22 cellular contexts compared by ENCODE assay signal in the genomic region with DNA sequence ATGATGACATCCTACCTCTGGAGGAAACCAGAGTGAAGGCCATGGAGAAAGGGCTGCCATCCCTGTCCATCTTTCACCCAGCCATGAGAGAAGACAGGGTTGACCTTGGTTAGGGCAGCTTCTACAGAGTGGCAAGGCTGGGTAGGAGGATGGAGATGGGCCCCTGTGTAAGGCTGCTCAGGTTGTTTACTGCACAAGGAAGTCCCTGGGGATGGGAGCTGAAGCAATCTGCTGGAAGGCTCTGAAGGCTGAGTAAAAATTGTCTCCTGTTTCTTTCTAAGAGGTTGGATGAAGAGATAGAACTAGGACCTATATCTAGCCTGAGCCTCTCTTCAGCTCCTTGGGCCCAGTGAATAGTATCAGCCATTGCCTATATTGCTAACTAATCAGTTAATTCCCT. TPM values are rescaled to one million over a fixed set of nuclear protein-coding genes. Genes with fewer than 3 reads are reported as not detected.
"Had no signal": no experiment of that assay in that cellular context is flagged by ENCODE, and none has a peak within 500 bp of the region (broad histone marks: within the 10 kb centered on the region; RNA-seq: fewer than 3 reads in every experiment).

No MANE protein-coding gene starts in this region.

- H3K27ac ChIP-seq: cardiac muscle cell, gastroesophageal sphincter, ovary, tibial nerve had no signal

- ATAC-seq: activated CD4-positive, alpha-beta T cell treated with anti-CD3 and anti-CD28 coated beads for 36 hours; activated T-cell treated with anti-CD3 and anti-CD28 coated beads, Interleukin-2, amount 50 U/mL, for 72 hours; gastroesophageal sphincter; left ventricle myocardium superior; natural killer cell had no signal

- H3K27me3 ChIP-seq: cardiac muscle cell, gastroesophageal sphincter, ovary, tibial nerve had no signal

- H3K9me3 ChIP-seq: gastroesophageal sphincter, ovary, prostate gland, tibial nerve had no signal

- H3K36me3 ChIP-seq: cardiac muscle cell, ovary, prostate gland had no signal

- H3K4me3 ChIP-seq: cardiac muscle cell, gastroesophageal sphincter, ovary, prostate gland, tibial nerve had no signal

- DNase-seq: activated B cell treated with CpG ODN at 0.5 μM for 24 hours; activated CD4-positive, alpha-beta T cell treated with anti-CD3 and anti-CD28 coated beads for 36 hours; activated CD4-positive, alpha-beta T cell treated with anti-CD3 and anti-CD28 coated beads, Interleukin-2, amount 50 U/mL, for 48 hours; activated effector memory CD4-positive, alpha-beta T cell treated with Interleukin-2 at 50 U/mL for 16 hours; activated naive CD4-positive, alpha-beta T cell treated with anti-CD3 and anti-CD28 coated beads for 36 hours; activated naive CD8-positive, alpha-beta T cell treated with anti-CD3 and anti-CD28 coated beads, Interleukin-2, amount 10 ng/mL, durations not matched to agents 7 days and 5 days; activated T-cell treated with anti-CD3 and anti-CD28 coated beads, Interleukin-2, amount 50 U/mL, for 72 hours; amygdala; hypothalamus; left ventricle myocardium superior; mammary epithelial cell; natural killer cell; ovary; stimulated activated CD4-positive, alpha-beta T cell treated with anti-CD3 and anti-CD28 coated beads, Interleukin-4, amount 100 ng/mL, for 24 hours; T-helper 1 cell; T-helper 9 cell had no signal

- H3K4me1 ChIP-seq: gastroesophageal sphincter, prostate gland, tibial nerve had no signal

RNA-seq across cellular contexts. Expression of a gene that starts 49.6 kb away (rescaled TPM):
- total RNA-seq: cardiac muscle cell, epithelial cell of proximal tubule, gastroesophageal sphincter, left ventricle myocardium superior, urinary bladder had no signal
